In genomic region chr4:89298160-89298559, GRCh38 we compare ENCODE assay signal across 8 cellular contexts. TPM values are rescaled to one million over a fixed set of nuclear protein-coding genes. Genes with fewer than 3 reads are reported as not detected.
DNase-seq lines count a peak whose midpoint lies in the region; ATAC-seq and FAIRE-seq lines count a peak whose summit lies in the region.

No MANE protein-coding gene starts in this region.

- no peaks in the 10 kb centered on the region for H3K27me3 Mint-ChIP-seq in central memory CD8-positive, alpha-beta T cell

- peaks cover 19% of the 10 kb centered on the region for H3K36me3 Mint-ChIP-seq in central memory CD8-positive, alpha-beta T cell (ENCODE audit: insufficient read depth)

- peaks cover 11 to 19% of the 10 kb centered on the region in 2 donors for H3K4me1 ChIP-seq in small intestine (ENCODE audit: control insufficient read depth in 2 of 2, insufficient read depth in 1 of 2, low read depth in 1 of 2, low read length in 1 of 2)

- H3K27ac ChIP-seq in small intestine (ENCODE audit: low read depth in 1 of 2, low read length in 1 of 2), result peak overlapping the region; percentile 56 to 60

- peak; percentile 11 for DNase-seq in NCI-H510A treated with DMSO at 0.1 percent for 48 hours (lab: John Stamatoyannopoulos, UW)
- DNase-seq in NCI-H510A (lab: John Stamatoyannopoulos, UW), result no peak
- DNase-seq in central memory CD8-positive, alpha-beta T cell (ENCODE audit: low spot score in 2 of 2), result peak in 1 of 2 donors; percentile 46
- DNase-seq in small intestine, result peak; percentile 74
- no peak for DNase-seq in NCI-H2227 (lab: John Stamatoyannopoulos, UW; ENCODE audit: unreplicated experiment)
- no peak for DNase-seq in GM19238 (ENCODE audit: insufficient read length, low spot score)

- H3K9me3 Mint-ChIP-seq in central memory CD8-positive, alpha-beta T cell, result no peaks in the 10 kb centered on the region

- FAIRE-seq in small intestine (lab: Jason Lieb, UNC), result no peak

- ATAC-seq in HG03432 (IDR thresholded peaks at IDR 0.05; ENCODE audit: unreplicated experiment) (peak; percentile 37), HG02981 (IDR thresholded peaks at IDR 0.05; ENCODE audit: unreplicated experiment) (no peak)
- peak; percentile 57 for ATAC-seq in central memory CD8-positive, alpha-beta T cell (replicated peaks; ENCODE audit: extremely low read depth, poor library complexity, severe bottlenecking)

- H3K4me3 Mint-ChIP-seq in central memory CD8-positive, alpha-beta T cell, result peak overlapping the region; percentile 89

- no peak overlapping the region for H3K4me3 ChIP-seq in small intestine (ENCODE audit: low read depth in 1 of 2, low read length in 2 of 2)

- WGBS in small intestine, 3 donors, result 12 to 36% (median 15%) methylated on average over 2 of the region's 2 CpGs

- no peaks in the 10 kb centered on the region for H3K9me3 ChIP-seq in small intestine (ENCODE audit: control insufficient read depth, low read depth)

- H3K4me1 Mint-ChIP-seq in central memory CD8-positive, alpha-beta T cell, result peaks cover 76% of the 10 kb centered on the region

- no peaks in the 10 kb centered on the region for H3K36me3 ChIP-seq in small intestine (ENCODE audit: control insufficient read depth in 2 of 2, insufficient read depth in 2 of 2, low read length in 2 of 2)

- no peaks in the 10 kb centered on the region for H3K27me3 ChIP-seq in small intestine (ENCODE audit: control insufficient read depth in 2 of 2, insufficient read depth in 2 of 2, low read length in 2 of 2)

- peak overlapping the region; percentile 96 for H3K27ac Mint-ChIP-seq in central memory CD8-positive, alpha-beta T cell (ENCODE audit: low read depth)

RNA-seq across cellular contexts. Expression of gene GPRIN3, which starts 9.4 kb away (rescaled TPM):
- 1 to 10 TPM; 1.4 to 3.7 (median 2.2) TPM for polyA plus RNA-seq in small intestine

Comparison
In these comparisons a context has a peak if more than half of its experiments do, and no peak if none do; other contexts are left out.
1. DNase-seq: peak in NCI-H510A treated with DMSO at 0.1 percent for 48 hours (single experiment) and small intestine (single experiment); none in NCI-H510A (single experiment), NCI-H2227 (single experiment) and GM19238 (single experiment).